Comparison of ENCODE assay signal across 21 cellular contexts in the genomic region with DNA sequence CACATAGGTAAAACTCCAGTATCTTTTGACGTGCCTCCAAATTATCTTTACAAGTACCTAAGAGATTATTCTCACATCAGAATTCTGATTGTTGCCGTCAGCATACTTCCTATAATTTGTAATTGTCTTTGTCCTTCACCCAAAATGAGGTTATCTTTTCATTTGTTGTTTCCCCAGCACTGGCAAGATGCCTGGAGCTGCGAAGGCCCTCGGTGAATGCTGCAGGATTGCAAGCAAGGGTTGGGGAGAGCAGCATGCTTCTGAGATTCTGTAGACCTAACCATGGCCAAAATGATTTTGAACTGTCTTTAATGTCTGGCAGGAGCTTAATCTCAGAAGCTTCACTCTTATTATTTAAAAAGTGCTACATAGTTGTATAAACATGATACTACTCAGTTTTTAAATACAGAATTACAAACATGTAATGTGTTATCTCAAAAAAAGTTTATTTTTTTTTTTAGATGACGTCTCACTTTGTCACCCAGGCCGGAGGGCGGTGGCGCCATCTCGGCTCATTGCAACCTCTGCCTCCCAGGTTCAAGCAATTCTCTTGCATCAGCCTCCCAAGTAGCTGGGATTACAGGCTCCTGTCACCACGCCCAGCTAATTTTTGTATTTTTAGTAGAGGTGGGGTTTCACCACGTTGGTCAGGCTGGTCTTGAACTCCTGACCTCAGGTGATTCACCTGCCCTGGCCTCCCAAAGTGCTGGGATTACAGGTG.
"Had no signal": no experiment of that assay in that cellular context is flagged by ENCODE, and none has a peak within 500 bp of the region (broad histone marks: within the 10 kb centered on the region; RNA-seq: fewer than 3 reads in every experiment).

No MANE protein-coding gene starts in this region.

- H3K27ac ChIP-seq: PC-9, Peyer's patch, SJSA1, SK-N-MC had no signal

- H3K4me2 ChIP-seq: PC-9 had no signal

- H3K27me3 ChIP-seq: MG63, Peyer's patch, SJSA1 had no signal

- ATAC-seq: Right ventricle myocardium inferior had no signal

- H3K4me3 ChIP-seq: MG63, PC-9, Peyer's patch, SJSA1, SK-N-MC had no signal

- H3K4me1 ChIP-seq: Peyer's patch, SJSA1 had no signal

- DNase-seq: KBM-7; MG63; NCI-H1092; NCI-H1105 treated with DMSO at 0.1 percent for 48 hours; NCI-H1417 treated with DMSO at 0.1 percent for 48 hours; NCI-H146; NCI-H1694 treated with DMSO at 0.1 percent for 48 hours; NCI-H1930; NCI-H2081; NCI-H2107; NCI-H2227 treated with DMSO at 0.1 percent for 48 hours; NCI-H526 treated with DMSO at 0.1 percent for 48 hours; NCI-H748 treated with DMSO at 0.1 percent for 48 hours; NK-92 treated with Interleukin-12 subunit alpha and Interleukin-12 subunit beta, amount 100 ng/mL, for 24 hours; OCI-M1; PC-9; Peyer's patch; SHP77 treated with DMSO at 0.1 percent for 48 hours had no signal

- H3K9me3 ChIP-seq: MG63, Peyer's patch, SJSA1 had no signal

- H2AFZ ChIP-seq: PC-9 had no signal
